ENCODE assay signal across 1 cellular context in genomic region chr7:154997840-154998370, GRCh38.
TF ChIP-seq lines count a peak whose summit lies in the region.

No MANE protein-coding gene starts in this region.

TF ChIP-seq in H1, 55 proteins besides CTCF, POLR2A, EP300 and RAD21 (continued from another document):
- TF ChIP-seq SIN3A (conservative IDR thresholded peaks at IDR 0.05 in 1 of 2, IDR thresholded peaks at IDR 0.05 in 1 of 2; ENCODE audit: low read depth in 1 of 2, low read length in 2 of 2), result no peak
- TF ChIP-seq SIX5 (IDR thresholded peaks at IDR 0.05; ENCODE audit: low read depth, low read length), result no peak
- no peak for TF ChIP-seq ZNF274 (IDR thresholded peaks at IDR 0.05; ENCODE audit: borderline replicate concordance, extremely low read depth, low read length)
- no peak for TF ChIP-seq MAFK (IDR thresholded peaks at IDR 0.05; ENCODE audit: low read depth, low read length)
- TF ChIP-seq CHD1 (IDR thresholded peaks at IDR 0.05; ENCODE audit: low read depth, low read length), result no peak
- no peak for TF ChIP-seq USF2 (IDR thresholded peaks at IDR 0.05; ENCODE audit: low read length)
- TF ChIP-seq JUND (IDR thresholded peaks at IDR 0.05; ENCODE audit: low read length), result no peak
- TF ChIP-seq CHD2 (IDR thresholded peaks at IDR 0.05; ENCODE audit: low read length), result no peak
- TF ChIP-seq TBP (IDR thresholded peaks at IDR 0.05; ENCODE audit: low read depth, low read length), result no peak
- TF ChIP-seq CBX5 (IDR thresholded peaks at IDR 0.05; ENCODE audit: low read depth, low read length), result no peak
- no peak for TF ChIP-seq TAF1 (IDR thresholded peaks at IDR 0.05; ENCODE audit: low read depth, low read length)
- TF ChIP-seq SP2 (IDR thresholded peaks at IDR 0.05; ENCODE audit: low read length), result no peak
- no peak for TF ChIP-seq RFX5 (IDR thresholded peaks at IDR 0.05; ENCODE audit: borderline replicate concordance, low read depth, low read length)
